10 cellular contexts compared by ENCODE assay signal in the genomic region with DNA sequence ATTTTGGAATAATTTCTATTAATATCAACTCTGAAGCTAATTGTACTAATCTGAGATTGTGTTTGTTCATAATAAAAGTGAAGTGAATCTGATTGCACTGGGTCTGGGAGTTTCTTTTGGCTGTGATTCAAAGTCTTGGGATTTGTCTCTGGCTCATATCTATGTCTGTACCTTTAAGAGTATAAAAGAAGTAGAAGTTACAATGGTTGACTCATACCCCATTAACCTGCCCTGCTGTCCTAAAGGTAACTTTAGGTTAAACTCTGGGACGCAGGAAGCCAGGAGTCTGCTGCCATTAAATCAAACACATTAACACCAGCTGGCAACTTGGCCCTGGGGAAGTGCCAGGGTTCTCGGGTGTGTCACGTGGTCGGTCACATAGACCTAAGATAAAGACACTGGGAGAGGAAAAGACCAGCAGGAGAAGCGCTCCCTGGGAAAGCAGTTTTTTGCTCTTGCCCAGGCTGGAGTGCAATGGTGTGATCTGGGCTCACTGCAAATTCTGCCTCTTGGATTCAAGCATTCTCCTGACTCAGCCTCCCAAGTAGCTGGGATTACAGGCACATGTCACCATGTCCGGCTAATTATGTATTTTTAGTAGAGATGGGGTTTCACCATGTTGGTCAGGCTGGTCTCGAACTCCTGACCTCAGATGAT. TPM values are rescaled to one million over a fixed set of nuclear protein-coding genes. Genes with fewer than 3 reads are reported as not detected.
DNase-seq lines count a peak whose midpoint lies in the region; ATAC-seq, FAIRE-seq and TF ChIP-seq lines count a peak whose summit lies in the region.
"Had no signal": no experiment of that assay in that cellular context is flagged by ENCODE, and none has a peak within 500 bp of the region (broad histone marks: within the 10 kb centered on the region; RNA-seq: fewer than 3 reads in every experiment).

No MANE protein-coding gene starts in this region.

- TF ChIP-seq POLR2A in Peyer's patch (IDR thresholded peaks at IDR 0.05) (no peak), esophagus squamous epithelium (IDR thresholded peaks at IDR 0.05) (no peak), GM12891 (IDR thresholded peaks at IDR 0.05; ENCODE audit: low read depth, low read length) (no peak)

- H3K27me3 Mint-ChIP-seq in neural progenitor cell (ENCODE audit: insufficient read depth, low read depth), result peaks cover 3% of the 10 kb centered on the region

- no peaks in the 10 kb centered on the region for H3K9me3 ChIP-seq in Peyer's patch
- no peaks in the 10 kb centered on the region for H3K9me3 ChIP-seq in esophagus squamous epithelium
- H3K9me3 ChIP-seq in neural progenitor cell (ENCODE audit: low read depth), result no peaks in the 10 kb centered on the region

- no peak overlapping the region for H3K27ac Mint-ChIP-seq in neural progenitor cell

- TF ChIP-seq CTCF in Peyer's patch (IDR thresholded peaks at IDR 0.05), result no peak
- no peak for TF ChIP-seq CTCF in esophagus squamous epithelium (IDR thresholded peaks at IDR 0.05)
- TF ChIP-seq CTCF in neural progenitor cell (IDR thresholded peaks at IDR 0.05), result no peak

- H3K36me3 ChIP-seq in Peyer's patch, result peaks cover 0 to 5% (median 0%) of the 10 kb centered on the region in 3 donors
- peaks cover 0 to 31% (median 0%) of the 10 kb centered on the region in 3 donors for H3K36me3 ChIP-seq in esophagus squamous epithelium
- H3K36me3 ChIP-seq in neural progenitor cell, result peaks cover 9% of the 10 kb centered on the region

- H3K79me2 ChIP-seq in neural progenitor cell (ENCODE audit: low read depth), result peaks cover 12% of the 10 kb centered on the region

- H3K27me3 ChIP-seq in Peyer's patch (no peaks in the 10 kb centered on the region), esophagus squamous epithelium (no peaks in the 10 kb centered on the region), neural progenitor cell (no peaks in the 10 kb centered on the region)

- H3K4me2 ChIP-seq in neural progenitor cell, result no peak overlapping the region

- H3K4me1 Mint-ChIP-seq in neural progenitor cell, result peaks cover 28% of the 10 kb centered on the region

- H3K4me3 ChIP-seq in Peyer's patch (no peak overlapping the region), esophagus squamous epithelium (peak overlapping the region in 1 of 4 donors; percentile 3), neural progenitor cell (no peak overlapping the region)

- peaks cover 0 to 22% (median under 1%) of the 10 kb centered on the region in 4 donors for H3K4me1 ChIP-seq in Peyer's patch
- peaks cover 6 to 51% (median 10%) of the 10 kb centered on the region in 3 donors for H3K4me1 ChIP-seq in esophagus squamous epithelium
- H3K4me1 ChIP-seq in neural progenitor cell, result no peaks in the 10 kb centered on the region

- no peak for ATAC-seq in GM19397 (IDR thresholded peaks at IDR 0.05; ENCODE audit: unreplicated experiment)

- peak overlapping the region in 3 of 4 donors; percentile 19 to 77 (median 48) for H3K27ac ChIP-seq in Peyer's patch
- H3K27ac ChIP-seq in esophagus squamous epithelium, result peak overlapping the region in 3 of 4 donors; percentile 67 to 71 (median 71)
- peak overlapping the region; percentile 60 for H3K27ac ChIP-seq in neural progenitor cell

- DNase-seq in NCI-H524 (lab: John Stamatoyannopoulos, UW) (peak; percentile 33 to 50), NCI-H524 treated with DMSO at 0.1 percent for 48 hours (lab: John Stamatoyannopoulos, UW) (no peak), Peyer's patch (peak in 2 of 3 donors; percentile 89 to 92), esophagus squamous epithelium (lab: John Stamatoyannopoulos, UW) (no peak), neural progenitor cell (ENCODE audit: low spot score) (no peak), SKM-1 (lab: John Stamatoyannopoulos, UW; ENCODE audit: unreplicated experiment) (no peak), GM12891 (ENCODE audit: insufficient read length, low spot score) (no peak)

- intact Hi-C loops in esophagus squamous epithelium (cut with DNase I), result no loop called here

- no peak overlapping the region for H3K9ac ChIP-seq in neural progenitor cell

- H4K20me1 ChIP-seq in neural progenitor cell (ENCODE audit: low read depth), result peaks cover 41% of the 10 kb centered on the region

- WGBS in esophagus squamous epithelium, 2 donors, result 19 to 51% methylated on average over 5 to 6 of the region's 7 CpGs

- no peak overlapping the region for H3K4me3 Mint-ChIP-seq in neural progenitor cell

- no peaks in the 10 kb centered on the region for H3K9me3 Mint-ChIP-seq in neural progenitor cell

- H3K36me3 Mint-ChIP-seq in neural progenitor cell, result peaks cover 31% of the 10 kb centered on the region

- no peak overlapping the region for H2AFZ ChIP-seq in neural progenitor cell (replicated peaks)

- H3F3A ChIP-seq in neural progenitor cell (ENCODE audit: low read depth), result peaks cover 59% of the 10 kb centered on the region

- FAIRE-seq in GM12891 (lab: Jason Lieb, UNC), result no peak
- FAIRE-seq: TTC549 had no signal

TF ChIP-seq in GM12891, 5 proteins besides CTCF, POLR2A, EP300 and RAD21:
- TF ChIP-seq POU2F2 (IDR thresholded peaks at IDR 0.05; ENCODE audit: low read depth, low read length) (no peak), TAF1 (IDR thresholded peaks at IDR 0.05; ENCODE audit: low read depth, low read length) (no peak), SPI1 (IDR thresholded peaks at IDR 0.05; ENCODE audit: low read depth, low read length) (no peak)

RNA-seq across cellular contexts. Expression of a gene that starts 17.8 kb away (rescaled TPM):
- 10 to 100 TPM in 3 of 4 donors, 1 to 10 TPM in 1; 7.8 to 69.9 (median 34.2) TPM for total RNA-seq in Peyer's patch
- total RNA-seq in esophagus squamous epithelium, result 100 to 1,000 TPM in 2 of 4 donors, 10 to 100 TPM in 2; 46.7 to 307 (median 101) TPM
- 448 and 468 TPM in 2 replicates for total RNA-seq in neural progenitor cell (ENCODE audit: low replicate concordance)
- 51.4 TPM for polyA plus RNA-seq in GM12891 (2012; ENCODE audit: low read depth, missing spikeins)

RNA-seq across cellular contexts. Expression of a gene that starts 34.8 kb away (rescaled TPM):
- total RNA-seq in Peyer's patch (not detected), esophagus squamous epithelium (not detected), neural progenitor cell (ENCODE audit: low replicate concordance) (not detected in 2 replicates)
- 0.03 TPM for polyA plus RNA-seq in GM12891 (2012; ENCODE audit: low read depth, missing spikeins)
- polyA plus RNA-seq: AG04450 had no signal

Comparison
In these comparisons a context has a peak if more than half of its experiments do, and no peak if none do; other contexts are left out.
1. DNase-seq: peak in NCI-H524 (2 of 2) and Peyer's patch (2 of 3); none in NCI-H524 treated with DMSO at 0.1 percent for 48 hours (single experiment), esophagus squamous epithelium (single experiment), neural progenitor cell (single experiment), SKM-1 (single experiment) and GM12891 (single experiment).
2. Peak in every context shown above with its lines, with median percentiles within 50 percentile points of each other: H3K27ac ChIP-seq.